Comparison of ENCODE assay signal across 1 cellular context in the genomic region with DNA sequence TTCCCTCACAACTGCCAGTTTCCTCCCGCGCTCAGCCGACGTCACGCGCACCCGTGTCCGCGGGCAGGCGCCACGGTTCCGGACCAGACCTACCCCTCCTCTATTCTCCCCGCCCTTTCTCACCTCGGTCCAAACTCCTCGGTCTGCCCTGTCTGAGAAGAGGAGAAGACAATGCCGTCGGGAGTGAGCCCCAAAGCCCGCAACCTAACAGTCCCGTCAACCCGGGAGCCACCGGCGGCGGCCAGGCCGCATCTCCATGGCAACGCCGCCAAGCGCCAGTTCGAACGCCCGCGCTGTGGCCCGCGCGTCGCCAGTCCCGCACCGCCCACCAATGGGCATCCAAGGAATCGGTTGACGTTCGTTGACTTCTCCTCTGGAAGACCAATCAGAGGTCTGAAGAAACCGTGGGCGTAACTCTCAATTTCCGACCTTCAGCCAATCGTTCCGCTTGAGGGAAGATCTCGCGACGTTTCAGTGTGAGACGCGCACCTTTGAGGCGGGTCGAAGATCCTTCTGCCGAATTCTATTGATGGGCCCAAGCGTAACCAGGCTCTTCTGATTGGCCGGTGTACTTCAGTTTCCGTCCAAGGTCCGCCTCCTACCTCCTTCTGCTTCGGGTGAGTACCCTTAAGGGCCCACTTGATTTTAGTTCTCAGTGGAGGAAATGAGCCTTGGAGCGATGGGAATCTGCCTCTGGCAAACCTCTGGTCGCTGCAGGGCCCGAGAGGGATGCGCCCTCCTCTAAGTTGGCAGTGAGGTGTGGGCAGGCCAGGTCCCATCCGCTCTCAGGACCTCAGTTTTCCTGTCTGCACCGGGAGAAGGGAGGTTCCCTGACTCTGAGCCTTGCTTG.
TF ChIP-seq lines count a peak whose summit lies in the region.

A gene with protein sequence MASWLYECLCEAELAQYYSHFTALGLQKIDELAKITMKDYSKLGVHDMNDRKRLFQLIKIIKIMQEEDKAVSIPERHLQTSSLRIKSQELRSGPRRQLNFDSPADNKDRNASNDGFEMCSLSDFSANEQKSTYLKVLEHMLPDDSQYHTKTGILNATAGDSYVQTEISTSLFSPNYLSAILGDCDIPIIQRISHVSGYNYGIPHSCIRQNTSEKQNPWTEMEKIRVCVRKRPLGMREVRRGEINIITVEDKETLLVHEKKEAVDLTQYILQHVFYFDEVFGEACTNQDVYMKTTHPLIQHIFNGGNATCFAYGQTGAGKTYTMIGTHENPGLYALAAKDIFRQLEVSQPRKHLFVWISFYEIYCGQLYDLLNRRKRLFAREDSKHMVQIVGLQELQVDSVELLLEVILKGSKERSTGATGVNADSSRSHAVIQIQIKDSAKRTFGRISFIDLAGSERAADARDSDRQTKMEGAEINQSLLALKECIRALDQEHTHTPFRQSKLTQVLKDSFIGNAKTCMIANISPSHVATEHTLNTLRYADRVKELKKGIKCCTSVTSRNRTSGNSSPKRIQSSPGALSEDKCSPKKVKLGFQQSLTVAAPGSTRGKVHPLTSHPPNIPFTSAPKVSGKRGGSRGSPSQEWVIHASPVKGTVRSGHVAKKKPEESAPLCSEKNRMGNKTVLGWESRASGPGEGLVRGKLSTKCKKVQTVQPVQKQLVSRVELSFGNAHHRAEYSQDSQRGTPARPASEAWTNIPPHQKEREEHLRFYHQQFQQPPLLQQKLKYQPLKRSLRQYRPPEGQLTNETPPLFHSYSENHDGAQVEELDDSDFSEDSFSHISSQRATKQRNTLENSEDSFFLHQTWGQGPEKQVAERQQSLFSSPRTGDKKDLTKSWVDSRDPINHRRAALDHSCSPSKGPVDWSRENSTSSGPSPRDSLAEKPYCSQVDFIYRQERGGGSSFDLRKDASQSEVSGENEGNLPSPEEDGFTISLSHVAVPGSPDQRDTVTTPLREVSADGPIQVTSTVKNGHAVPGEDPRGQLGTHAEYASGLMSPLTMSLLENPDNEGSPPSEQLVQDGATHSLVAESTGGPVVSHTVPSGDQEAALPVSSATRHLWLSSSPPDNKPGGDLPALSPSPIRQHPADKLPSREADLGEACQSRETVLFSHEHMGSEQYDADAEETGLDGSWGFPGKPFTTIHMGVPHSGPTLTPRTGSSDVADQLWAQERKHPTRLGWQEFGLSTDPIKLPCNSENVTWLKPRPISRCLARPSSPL (N-terminal part only) (minus strand): TSS at position 286 of the 850 bp plus-strand sequence. CDS start 17,922 bp downstream, outside the sequence.
A gene (plus strand): TSS at position 587 of the 850 bp plus-strand sequence. CDS start 9,471 bp downstream, outside the sequence.

TF ChIP-seq in IMR-90, 13 proteins besides CTCF, POLR2A, EP300 and RAD21:
- TF ChIP-seq, protein P1, sequence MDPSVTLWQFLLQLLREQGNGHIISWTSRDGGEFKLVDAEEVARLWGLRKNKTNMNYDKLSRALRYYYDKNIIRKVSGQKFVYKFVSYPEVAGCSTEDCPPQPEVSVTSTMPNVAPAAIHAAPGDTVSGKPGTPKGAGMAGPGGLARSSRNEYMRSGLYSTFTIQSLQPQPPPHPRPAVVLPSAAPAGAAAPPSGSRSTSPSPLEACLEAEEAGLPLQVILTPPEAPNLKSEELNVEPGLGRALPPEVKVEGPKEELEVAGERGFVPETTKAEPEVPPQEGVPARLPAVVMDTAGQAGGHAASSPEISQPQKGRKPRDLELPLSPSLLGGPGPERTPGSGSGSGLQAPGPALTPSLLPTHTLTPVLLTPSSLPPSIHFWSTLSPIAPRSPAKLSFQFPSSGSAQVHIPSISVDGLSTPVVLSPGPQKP (IDR thresholded peaks at IDR 0.05; ENCODE audit: borderline replicate concordance, low read depth, low read length) = no peak
- TF ChIP-seq, protein P2, sequence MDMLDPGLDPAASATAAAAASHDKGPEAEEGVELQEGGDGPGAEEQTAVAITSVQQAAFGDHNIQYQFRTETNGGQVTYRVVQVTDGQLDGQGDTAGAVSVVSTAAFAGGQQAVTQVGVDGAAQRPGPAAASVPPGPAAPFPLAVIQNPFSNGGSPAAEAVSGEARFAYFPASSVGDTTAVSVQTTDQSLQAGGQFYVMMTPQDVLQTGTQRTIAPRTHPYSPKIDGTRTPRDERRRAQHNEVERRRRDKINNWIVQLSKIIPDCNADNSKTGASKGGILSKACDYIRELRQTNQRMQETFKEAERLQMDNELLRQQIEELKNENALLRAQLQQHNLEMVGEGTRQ (IDR thresholded peaks at IDR 0.05; ENCODE audit: low read depth, low read length) = no peak
- no peak for TF ChIP-seq SMC3 (IDR thresholded peaks at IDR 0.05; ENCODE audit: low read depth, low read length)
- TF ChIP-seq BHLHE40 (IDR thresholded peaks at IDR 0.05; ENCODE audit: low read depth, low read length) = 0 out of 2 replicates have a peak, but pooled peaks have one; percentile 5
- no peak for TF ChIP-seq CHD1 (IDR thresholded peaks at IDR 0.05; ENCODE audit: low read depth, low read length)
- no peak; the same call in 1 of the 2 replicates for TF ChIP-seq MAZ (IDR thresholded peaks at IDR 0.05; ENCODE audit: borderline replicate concordance, low read depth, low read length)
- TF ChIP-seq FOS (IDR thresholded peaks at IDR 0.05; ENCODE audit: low read depth, low read length) = no peak; the same call in 1 of the 2 replicates
- TF ChIP-seq RFX5 (IDR thresholded peaks at IDR 0.05; ENCODE audit: low read depth, low read length) = no peak; the same call in 1 of the 2 replicates
- TF ChIP-seq CEBPB (IDR thresholded peaks at IDR 0.05; ENCODE audit: low read depth, low read length) = no peak
- peak; percentile 93 for TF ChIP-seq MXI1 (IDR thresholded peaks at IDR 0.05; ENCODE audit: borderline replicate concordance, low read depth, low read length)
